ENCODE assay signal across 17 cellular contexts in genomic region chr6:158028421-158028820, GRCh38. TPM values are rescaled to one million over a fixed set of nuclear protein-coding genes. Genes with fewer than 3 reads are reported as not detected.
DNase-seq lines count a peak whose midpoint lies in the region; ATAC-seq and TF ChIP-seq lines count a peak whose summit lies in the region.
"Had no signal": no experiment of that assay in that cellular context is flagged by ENCODE, and none has a peak within 500 bp of the region (broad histone marks: within the 10 kb centered on the region; RNA-seq: fewer than 3 reads in every experiment).

No MANE protein-coding gene starts in this region.

- no peak for ATAC-seq in activated CD8-positive, alpha-beta T cell treated with anti-CD3 and anti-CD28 coated beads, Interleukin-2, amount 10 ng/mL, durations not matched to agents 7 days and 5 days
- ATAC-seq in activated CD8-positive, alpha-beta T cell treated with anti-CD3 and anti-CD28 coated beads for 36 hours, result no peak
- no peak for ATAC-seq in stimulated activated memory B cell treated with anti-CD40 and anti-IgM and Interleukin-4, amounts not matched to agents 10 μg/mL and 1 μg/mL and 100 μg/mL, for 72 hours
- ATAC-seq: naive thymus-derived CD4-positive, alpha-beta T cell had no signal

- no peaks in the 10 kb centered on the region for H3K9me3 Mint-ChIP-seq in activated CD8-positive, alpha-beta T cell treated with anti-CD3 and anti-CD28 coated beads, Interleukin-2, amount 10 ng/mL, durations not matched to agents 7 days and 5 days (ENCODE audit: insufficient read depth)
- H3K9me3 Mint-ChIP-seq in activated CD8-positive, alpha-beta T cell treated with anti-CD3 and anti-CD28 coated beads for 36 hours, result no peaks in the 10 kb centered on the region
- H3K9me3 Mint-ChIP-seq in stimulated activated memory B cell treated with anti-CD40 and anti-IgM and Interleukin-4, amounts not matched to agents 10 μg/mL and 1 μg/mL and 100 μg/mL, for 72 hours, result no peaks in the 10 kb centered on the region
- H3K9me3 Mint-ChIP-seq: CD8-positive, alpha-beta memory T cell had no signal

- H3K4me1 Mint-ChIP-seq in activated CD8-positive, alpha-beta T cell treated with anti-CD3 and anti-CD28 coated beads, Interleukin-2, amount 10 ng/mL, durations not matched to agents 7 days and 5 days (ENCODE audit: low read depth), result peaks cover 66% of the 10 kb centered on the region
- H3K4me1 Mint-ChIP-seq in activated CD8-positive, alpha-beta T cell treated with anti-CD3 and anti-CD28 coated beads for 36 hours (ENCODE audit: low read depth), result peaks cover 43% of the 10 kb centered on the region
- H3K4me1 Mint-ChIP-seq in stimulated activated memory B cell treated with anti-CD40 and anti-IgM and Interleukin-4, amounts not matched to agents 10 μg/mL and 1 μg/mL and 100 μg/mL, for 72 hours, result peaks cover 51% of the 10 kb centered on the region

- H3K36me3 Mint-ChIP-seq in activated CD8-positive, alpha-beta T cell treated with anti-CD3 and anti-CD28 coated beads, Interleukin-2, amount 10 ng/mL, durations not matched to agents 7 days and 5 days (ENCODE audit: low read depth), result peaks cover 31% of the 10 kb centered on the region
- peaks cover 21% of the 10 kb centered on the region for H3K36me3 Mint-ChIP-seq in activated CD8-positive, alpha-beta T cell treated with anti-CD3 and anti-CD28 coated beads for 36 hours (ENCODE audit: low read depth)
- H3K36me3 Mint-ChIP-seq in stimulated activated memory B cell treated with anti-CD40 and anti-IgM and Interleukin-4, amounts not matched to agents 10 μg/mL and 1 μg/mL and 100 μg/mL, for 72 hours, result peaks cover 6% of the 10 kb centered on the region

- POLR2A ChIA-PET in activated CD8-positive, alpha-beta T cell treated with anti-CD3 and anti-CD28 coated beads, Interleukin-2, amount 10 ng/mL, durations not matched to agents 7 days and 5 days (lab: Charles Lee), result interaction anchor here (0.6 to 1.2 kb wide), 2 partner anchors 10 to 58 kb away, joined by 4 read pairs; no protein-coding TSS in a partner anchor
- POLR2A ChIA-PET in activated CD8-positive, alpha-beta T cell treated with anti-CD3 and anti-CD28 coated beads for 36 hours (lab: Charles Lee), result interaction anchor here (1.0 to 3.5 kb wide), 3 partner anchors 16 to 47 kb away, joined by 3 to 22 read pairs (median 3); partner anchors contain the start of gene SYNJ2
- POLR2A ChIA-PET in RWPE1 (lab: Yijun Ruan, JAX; ENCODE audit: low non-redundant PET), result no interaction called here

- intact Hi-C loops in activated CD8-positive, alpha-beta T cell treated with anti-CD3 and anti-CD28 coated beads for 36 hours (cut with micrococcal nuclease), result loop anchor here (5.0 kb wide), 1 partner anchor 46 kb away; the partner anchor contains the start of gene SYNJ2

- no peaks in the 10 kb centered on the region for H3K27me3 Mint-ChIP-seq in activated CD8-positive, alpha-beta T cell treated with anti-CD3 and anti-CD28 coated beads, Interleukin-2, amount 10 ng/mL, durations not matched to agents 7 days and 5 days (ENCODE audit: low read depth)
- no peaks in the 10 kb centered on the region for H3K27me3 Mint-ChIP-seq in activated CD8-positive, alpha-beta T cell treated with anti-CD3 and anti-CD28 coated beads for 36 hours
- no peaks in the 10 kb centered on the region for H3K27me3 Mint-ChIP-seq in stimulated activated memory B cell treated with anti-CD40 and anti-IgM and Interleukin-4, amounts not matched to agents 10 μg/mL and 1 μg/mL and 100 μg/mL, for 72 hours
- H3K27me3 Mint-ChIP-seq: CD8-positive, alpha-beta memory T cell; naive thymus-derived CD4-positive, alpha-beta T cell had no signal

- TF ChIP-seq CTCF in activated CD8-positive, alpha-beta T cell treated with anti-CD3 and anti-CD28 coated beads for 36 hours (IDR thresholded peaks at IDR 0.05), result no peak
- TF ChIP-seq CTCF in RWPE1 (conservative IDR thresholded peaks at IDR 0.05; ENCODE audit: low read depth), result no peak
- no peak for TF ChIP-seq CTCF in fibroblast of the aortic adventitia (IDR thresholded peaks at IDR 0.05; ENCODE audit: insufficient read depth, low read length)
- no peak for TF ChIP-seq CTCF in foreskin fibroblast (IDR thresholded peaks at IDR 0.05; ENCODE audit: low read depth, low read length)

- H3K4me3 Mint-ChIP-seq in activated CD8-positive, alpha-beta T cell treated with anti-CD3 and anti-CD28 coated beads, Interleukin-2, amount 10 ng/mL, durations not matched to agents 7 days and 5 days, result no peak overlapping the region
- no peak overlapping the region for H3K4me3 Mint-ChIP-seq in activated CD8-positive, alpha-beta T cell treated with anti-CD3 and anti-CD28 coated beads for 36 hours
- H3K4me3 Mint-ChIP-seq in stimulated activated memory B cell treated with anti-CD40 and anti-IgM and Interleukin-4, amounts not matched to agents 10 μg/mL and 1 μg/mL and 100 μg/mL, for 72 hours, result no peak overlapping the region

- peak overlapping the region; percentile 6; the same call in 1 of the 2 replicates for H3K27ac ChIP-seq in RWPE1
- H3K27ac ChIP-seq: prostate gland had no signal

- DNase-seq in activated CD8-positive, alpha-beta T cell treated with anti-CD3 and anti-CD28 coated beads, Interleukin-2, amount 10 ng/mL, durations not matched to agents 7 days and 5 days, result no peak
- DNase-seq in activated CD8-positive, alpha-beta T cell treated with anti-CD3 and anti-CD28 coated beads for 36 hours, result no peak
- DNase-seq in RWPE1 (ENCODE audit: low spot score), result no peak
- peak; percentile 16 for DNase-seq in fibroblast of the aortic adventitia (ENCODE audit: low read depth)
- DNase-seq in cortex of kidney (lab: John Stamatoyannopoulos, UW), result no peak
- no peak for DNase-seq in stimulated activated CD4-positive, alpha-beta T cell treated with anti-CD3 and anti-CD28 coated beads, Interleukin-2, amount 100 ng/mL, for 48 hours
- DNase-seq in foreskin fibroblast, result no peak
- DNase-seq: activated CD4-positive, alpha-beta T cell treated with anti-CD3 and anti-CD28 coated beads, Interleukin-2, amount 50 U/mL, for 1 hour; activated naive CD4-positive, alpha-beta T cell treated with anti-CD3 and anti-CD28 coated beads, Interleukin-2, amount 50 U/mL, for 16 hours; activated T-cell treated with anti-CD3 and anti-CD28 coated beads, Interleukin-2, amount 50 U/mL, for 1 hour; naive thymus-derived CD4-positive, alpha-beta T cell; NCI-H1105; NCI-H526 had no signal

- CTCF ChIA-PET in activated CD8-positive, alpha-beta T cell treated with anti-CD3 and anti-CD28 coated beads, Interleukin-2, amount 10 ng/mL, durations not matched to agents 7 days and 5 days (lab: Charles Lee), result interaction anchor here (1.1 to 4.6 kb wide), 4 partner anchors 14 to 58 kb away, joined by 3 to 84 read pairs (median 6); no protein-coding TSS in a partner anchor
- CTCF ChIA-PET in activated CD8-positive, alpha-beta T cell treated with anti-CD3 and anti-CD28 coated beads for 36 hours (lab: Charles Lee), result interaction anchor here (1.0 to 3.5 kb wide), 4 partner anchors 13 to 45 kb away, joined by 3 to 60 read pairs (median 5); no protein-coding TSS in a partner anchor
- CTCF ChIA-PET in RWPE1 (lab: Yijun Ruan, JAX), result no interaction called here

- peak overlapping the region; percentile 68 for H3K27ac Mint-ChIP-seq in activated CD8-positive, alpha-beta T cell treated with anti-CD3 and anti-CD28 coated beads, Interleukin-2, amount 10 ng/mL, durations not matched to agents 7 days and 5 days
- no peak overlapping the region for H3K27ac Mint-ChIP-seq in activated CD8-positive, alpha-beta T cell treated with anti-CD3 and anti-CD28 coated beads for 36 hours
- peak overlapping the region; percentile 97 for H3K27ac Mint-ChIP-seq in stimulated activated memory B cell treated with anti-CD40 and anti-IgM and Interleukin-4, amounts not matched to agents 10 μg/mL and 1 μg/mL and 100 μg/mL, for 72 hours

- H3K4me3 ChIP-seq in fibroblast of the aortic adventitia (ENCODE audit: low read depth, low read length) (no peak overlapping the region), foreskin fibroblast (ENCODE audit: low read depth in 1 of 2, low read length in 2 of 2) (no peak overlapping the region)
- H3K4me3 ChIP-seq: prostate gland, smooth muscle cell had no signal

RNA-seq across cellular contexts. Expression of gene SYNJ2, which starts 46.8 kb away (rescaled TPM):
- total RNA-seq in activated CD8-positive, alpha-beta T cell treated with anti-CD3 and anti-CD28 coated beads, Interleukin-2, amount 10 ng/mL, durations not matched to agents 7 days and 5 days, result 10 to 100 TPM; 38.2 to 38.5 TPM
- 10 to 100 TPM; 27.7 to 28.5 TPM for total RNA-seq in activated CD8-positive, alpha-beta T cell treated with anti-CD3 and anti-CD28 coated beads for 36 hours
- 15.2 and 73.6 TPM in 2 replicates for total RNA-seq in fibroblast of the aortic adventitia (ENCODE audit: low replicate concordance)
